30 cellular contexts compared by ENCODE assay signal in the genomic region with DNA sequence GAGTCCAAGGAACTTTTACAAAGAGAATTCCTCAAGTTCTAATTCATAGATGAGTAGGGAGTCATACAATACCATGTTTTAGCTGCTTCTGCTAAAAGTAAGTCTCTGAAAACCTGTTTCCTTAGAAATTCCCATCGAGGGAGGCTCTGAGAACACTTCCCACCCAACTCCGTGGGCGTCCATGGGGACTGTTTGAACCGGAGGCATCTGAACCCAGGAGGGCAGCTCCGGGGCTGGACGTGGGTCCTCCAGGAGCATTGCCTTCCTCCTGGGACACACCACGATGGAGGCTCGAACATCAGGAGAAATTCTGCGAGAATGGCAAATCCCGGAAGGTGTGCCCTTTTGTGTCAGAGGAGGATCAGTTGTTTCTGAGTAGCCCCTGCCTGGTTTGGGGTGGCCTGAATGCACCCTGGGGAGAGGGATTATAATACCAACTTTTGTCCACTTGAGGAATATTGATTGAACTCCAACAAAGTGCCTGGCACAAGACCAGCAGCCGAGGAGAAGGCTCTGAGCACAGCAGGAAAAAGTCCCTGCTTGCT.
"Had no signal": no experiment of that assay in that cellular context is flagged by ENCODE, and none has a peak within 500 bp of the region (broad histone marks: within the 10 kb centered on the region; RNA-seq: fewer than 3 reads in every experiment).

No MANE protein-coding gene starts in this region.

- H3K4me1 ChIP-seq: colonic mucosa, esophagus muscularis mucosa, foreskin keratinocyte, gastroesophageal sphincter, heart left ventricle, left lung, neural progenitor cell, right lobe of liver, testis, tibial artery had no signal

- H3K27ac Mint-ChIP-seq: dendritic cell treated with granulocyte-macrophage colony-stimulating factor and Interleukin-4, amounts not matched to agents 40 ng/mL and 50 ng/mL, for 4 days; endodermal cell; naive thymus-derived CD8-positive, alpha-beta T cell; neural progenitor cell; stimulated activated effector memory CD8-positive, alpha-beta T cell treated with anti-CD3 and anti-CD28 coated beads, Interleukin-12 subunit alpha, Interleukin-12 subunit beta, amount 100 ng/mL, for 72 hours; type B pancreatic cell had no signal

- H3K36me3 Mint-ChIP-seq: stimulated activated effector memory CD8-positive, alpha-beta T cell treated with anti-CD3 and anti-CD28 coated beads, Interleukin-12 subunit alpha, Interleukin-12 subunit beta, amount 100 ng/mL, for 72 hours had no signal

- DNase-seq: colonic mucosa; effector CD8-positive, alpha-beta T cell; endodermal cell; foreskin keratinocyte; heart left ventricle; left cardiac atrium; left lung; mesenchymal stem cell; midbrain; naive thymus-derived CD8-positive, alpha-beta T cell; nucleus accumbens; ovary; right lobe of liver; stimulated activated CD4-positive, alpha-beta T cell treated with anti-CD3 and anti-CD28 coated beads, Interleukin-2, amount 100 ng/mL, for 24 hours; stimulated activated CD4-positive, alpha-beta T cell treated with anti-CD3 and anti-CD28 coated beads, Interleukin-4, amount 100 ng/mL, for 24 hours; stimulated activated naive CD8-positive, alpha-beta T cell treated with anti-CD3 and anti-CD28 coated beads, Interleukin-15, Interleukin-2, amounts not matched to agents 100 U/mL and 50 U/mL, for 24 hours; substantia nigra; testis; tibial artery had no signal

- H3K27me3 ChIP-seq: colonic mucosa, esophagus muscularis mucosa, foreskin keratinocyte, heart left ventricle, hepatocyte, left lung, neural progenitor cell, ovary, right lobe of liver, testis, tibial artery had no signal

- H3K27ac ChIP-seq: colonic mucosa, esophagus muscularis mucosa, foreskin keratinocyte, gastroesophageal sphincter, heart left ventricle, hepatocyte, left lung, neural progenitor cell, ovary, right lobe of liver, testis, tibial artery had no signal

- H3K4me3 ChIP-seq: colonic mucosa, esophagus muscularis mucosa, gastroesophageal sphincter, heart left ventricle, hepatocyte, left lung, neural progenitor cell, ovary, right lobe of liver, smooth muscle cell, testis, tibial artery had no signal

- H3K9me3 ChIP-seq: colonic mucosa, right lobe of liver, testis had no signal

- ATAC-seq: foreskin keratinocyte; gastroesophageal sphincter; heart left ventricle; left cardiac atrium; left lung; naive thymus-derived CD8-positive, alpha-beta T cell; right lobe of liver; stimulated activated effector memory CD8-positive, alpha-beta T cell treated with anti-CD3 and anti-CD28 coated beads, Interleukin-12 subunit alpha, Interleukin-12 subunit beta, amount 100 ng/mL, for 72 hours; stimulated activated naive CD8-positive, alpha-beta T cell treated with anti-CD3 and anti-CD28 coated beads, Interleukin-15, Interleukin-2, amounts not matched to agents 100 U/mL and 50 U/mL, for 24 hours had no signal

- H3K4me1 Mint-ChIP-seq: endodermal cell, neural progenitor cell had no signal

- H3K36me3 ChIP-seq: colonic mucosa, esophagus muscularis mucosa, gastroesophageal sphincter, heart left ventricle, left lung, neural progenitor cell, ovary, right lobe of liver, tibial artery had no signal

- H3K27me3 Mint-ChIP-seq: central memory CD8-positive, alpha-beta T cell; dendritic cell treated with granulocyte-macrophage colony-stimulating factor and Interleukin-4, amounts not matched to agents 40 ng/mL and 50 ng/mL, for 4 days; type B pancreatic cell had no signal

- FAIRE-seq: endothelial cell of umbilical vein, islet of Langerhans had no signal

- H3K4me3 Mint-ChIP-seq: central memory CD8-positive, alpha-beta T cell; dendritic cell treated with granulocyte-macrophage colony-stimulating factor and Interleukin-4, amounts not matched to agents 40 ng/mL and 50 ng/mL, for 4 days; endodermal cell; neural progenitor cell; stimulated activated effector memory CD8-positive, alpha-beta T cell treated with anti-CD3 and anti-CD28 coated beads, Interleukin-12 subunit alpha, Interleukin-12 subunit beta, amount 100 ng/mL, for 72 hours; type B pancreatic cell had no signal
